11 cellular contexts compared by ENCODE assay signal in the genomic region with DNA sequence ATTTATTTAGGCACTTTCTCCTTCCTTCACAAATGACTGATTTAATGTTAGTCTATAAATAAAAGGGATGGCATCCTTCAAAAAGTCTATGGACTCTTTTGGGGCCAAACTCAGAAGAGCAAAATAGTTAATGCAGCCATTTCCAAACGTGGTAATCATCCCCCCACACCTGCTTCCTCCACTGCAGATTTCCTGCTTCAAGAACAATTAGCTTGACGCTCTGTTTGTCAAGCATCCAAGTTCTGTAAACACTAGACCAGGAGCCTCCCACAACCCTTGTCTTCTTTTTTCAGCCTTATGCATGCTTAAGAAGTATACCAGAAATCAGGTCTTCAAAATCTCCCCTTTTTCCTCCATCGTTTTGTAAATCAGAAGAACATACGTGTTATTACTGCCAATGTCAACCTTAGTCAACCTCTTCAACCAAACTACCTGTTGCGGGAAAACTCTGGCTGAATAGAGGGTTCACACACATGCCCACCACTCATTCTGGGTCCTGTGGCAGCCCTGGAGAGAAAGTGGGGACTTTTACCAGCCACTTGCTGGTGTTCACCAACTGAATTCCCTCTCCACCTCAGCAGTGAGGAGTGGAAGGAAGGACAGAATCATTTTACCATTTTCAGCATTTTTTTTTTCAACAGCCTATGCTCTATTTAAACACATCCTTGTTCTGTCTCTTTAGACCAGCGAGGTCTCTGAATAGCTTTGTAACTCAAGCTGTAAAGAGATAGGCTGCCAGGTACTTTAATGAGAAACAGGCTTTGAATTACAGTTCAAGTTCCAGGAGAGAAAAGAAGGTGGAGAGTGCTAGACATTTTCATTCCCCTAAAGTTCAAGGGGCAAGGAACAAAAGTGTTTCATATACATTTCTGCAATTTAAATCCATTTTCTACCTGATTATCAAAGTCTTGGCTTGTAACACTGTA. TPM values are rescaled to one million over a fixed set of nuclear protein-coding genes. Genes with fewer than 3 reads are reported as not detected.
A peak's percentile ranks its signal among the peaks of the same experiment; 100 is the strongest.
DNase-seq lines count a peak whose midpoint lies in the region; ATAC-seq and TF ChIP-seq lines count a peak whose summit lies in the region.
"Had no signal": no experiment of that assay in that cellular context is flagged by ENCODE, and none has a peak within 500 bp of the region (broad histone marks: within the 10 kb centered on the region; RNA-seq: fewer than 3 reads in every experiment).

No MANE protein-coding gene starts in this region.

- H3F3A ChIP-seq in GM23338 (replicated peaks; ENCODE audit: low read depth): no peaks in the 10 kb centered on the region

- H3K4me1 Mint-ChIP-seq in GM23338 (peaks cover 51% of the 10 kb centered on the region), glutamatergic neuron (ENCODE audit: low read depth, unreplicated experiment) (peaks cover 22% of the 10 kb centered on the region)

- peak overlapping the region; percentile 59 for H3K4me2 ChIP-seq in GM23338

- H3K79me2 ChIP-seq in GM23338 (replicated peaks; ENCODE audit: insufficient read depth): peaks cover 20% of the 10 kb centered on the region; the same call in 1 of the 2 replicates

- no peak overlapping the region for H2AFZ ChIP-seq in GM23338

- H3K36me3 Mint-ChIP-seq in GM23338 (ENCODE audit: low read depth): peaks cover 28% of the 10 kb centered on the region
- no peaks in the 10 kb centered on the region for H3K36me3 Mint-ChIP-seq in glutamatergic neuron (ENCODE audit: unreplicated experiment)
- H3K36me3 Mint-ChIP-seq: activated naive CD8-positive, alpha-beta T cell treated with anti-CD3 and anti-CD28 coated beads for 36 hours; CD4-positive, alpha-beta memory T cell had no signal

- H3K4me1 ChIP-seq in GM23338 (ENCODE audit: insufficient read depth) (peaks cover 49% of the 10 kb centered on the region), rectal smooth muscle tissue (ENCODE audit: control insufficient read depth, insufficient read depth, low read length) (peaks cover 25% of the 10 kb centered on the region)
- peaks cover 4% of the 10 kb centered on the region for H3K4me1 ChIP-seq in effector memory CD4-positive, alpha-beta T cell (ENCODE audit: control insufficient read depth, insufficient read depth, low read length, poor library complexity, severe bottlenecking)

- H3K27me3 ChIP-seq in GM23338 (ENCODE audit: insufficient read depth) (no peaks in the 10 kb centered on the region), rectal smooth muscle tissue (ENCODE audit: control insufficient read depth, insufficient read depth, low read length) (no peaks in the 10 kb centered on the region)
- H3K27me3 ChIP-seq in effector memory CD4-positive, alpha-beta T cell (replicated peaks; ENCODE audit: control insufficient read depth, insufficient read depth, low read length, poor library complexity, severe bottlenecking): peaks cover 2% of the 10 kb centered on the region

- no peaks in the 10 kb centered on the region for H3K9me2 ChIP-seq in GM23338 (ENCODE audit: insufficient read depth)

- peak overlapping the region; percentile 61 for H3K27ac Mint-ChIP-seq in GM23338
- no peak overlapping the region for H3K27ac Mint-ChIP-seq in glutamatergic neuron (ENCODE audit: unreplicated experiment)
- H3K27ac Mint-ChIP-seq: activated naive CD8-positive, alpha-beta T cell treated with anti-CD3 and anti-CD28 coated beads for 36 hours had no signal

- no peaks in the 10 kb centered on the region for H3K9me3 ChIP-seq in effector memory CD4-positive, alpha-beta T cell (ENCODE audit: control insufficient read depth, low read length)

- H3K36me3 ChIP-seq in GM23338 (ENCODE audit: insufficient read depth) (no peaks in the 10 kb centered on the region), rectal smooth muscle tissue (ENCODE audit: control insufficient read depth, insufficient read depth, low read length) (peaks cover 13% of the 10 kb centered on the region)
- H3K36me3 ChIP-seq in effector memory CD4-positive, alpha-beta T cell (ENCODE audit: control insufficient read depth, insufficient read depth, low read length): no peaks in the 10 kb centered on the region

- H3K4me3 ChIP-seq in GM23338 (0 out of 2 replicates have a peak overlapping the region, but pooled peaks have one; percentile 16), rectal smooth muscle tissue (ENCODE audit: low read length) (no peak overlapping the region)
- no peak overlapping the region for H3K4me3 ChIP-seq in effector memory CD4-positive, alpha-beta T cell (ENCODE audit: insufficient read depth, low read depth, low read length, poor library complexity, severe bottlenecking)

- peaks cover 6% of the 10 kb centered on the region for H3K27me3 Mint-ChIP-seq in GM23338 (ENCODE audit: insufficient read depth, low read depth, poor library complexity)
- H3K27me3 Mint-ChIP-seq in glutamatergic neuron (ENCODE audit: unreplicated experiment): no peaks in the 10 kb centered on the region

- H3K4me3 Mint-ChIP-seq in GM23338: no peak overlapping the region
- H3K4me3 Mint-ChIP-seq in glutamatergic neuron (ENCODE audit: unreplicated experiment): no peak overlapping the region
- H3K4me3 Mint-ChIP-seq: activated naive CD8-positive, alpha-beta T cell treated with anti-CD3 and anti-CD28 coated beads for 36 hours; CD4-positive, alpha-beta memory T cell had no signal

- DNase-seq in GM23338 (ENCODE audit: low spot score): no peak
- peak; percentile 84 for DNase-seq in NCI-H69 (lab: John Stamatoyannopoulos, UW)
- DNase-seq in globus pallidus (ENCODE audit: low spot score): peak; percentile 36
- no peak for DNase-seq in glutamatergic neuron
- no peak for DNase-seq in effector memory CD4-positive, alpha-beta T cell
- DNase-seq in Ammon's horn (ENCODE audit: low spot score): no peak
- DNase-seq: activated CD4-positive, alpha-beta T cell treated with anti-CD3 and anti-CD28 coated beads for 4 hours; activated naive CD8-positive, alpha-beta T cell treated with anti-CD3 and anti-CD28 coated beads for 36 hours; CD4-positive, alpha-beta memory T cell had no signal

- no peaks in the 10 kb centered on the region for H4K20me1 ChIP-seq in GM23338 (replicated peaks; ENCODE audit: insufficient read depth)

- H3K9ac ChIP-seq in rectal smooth muscle tissue (ENCODE audit: low read length): no peak overlapping the region

- H3K27ac ChIP-seq in GM23338 (ENCODE audit: low read depth) (peak overlapping the region; percentile 60; the same call in 1 of the 2 replicates), rectal smooth muscle tissue (ENCODE audit: low read depth, low read length) (peak overlapping the region; percentile 38)
- H3K27ac ChIP-seq in effector memory CD4-positive, alpha-beta T cell (ENCODE audit: insufficient read depth, low read length, poor library complexity, severe bottlenecking): no peak overlapping the region

- ATAC-seq in GM23338 (peak; percentile 63), HG03095 (IDR thresholded peaks at IDR 0.05; ENCODE audit: unreplicated experiment) (no peak)

- H3K9me3 Mint-ChIP-seq in GM23338 (no peaks in the 10 kb centered on the region), glutamatergic neuron (ENCODE audit: unreplicated experiment) (peaks cover 3% of the 10 kb centered on the region)
- H3K9me3 Mint-ChIP-seq: activated naive CD8-positive, alpha-beta T cell treated with anti-CD3 and anti-CD28 coated beads for 36 hours had no signal

- TF ChIP-seq CTCF in GM23338 (conservative IDR thresholded peaks at IDR 0.05; ENCODE audit: low read depth in 2 of 2): no peak
- no peak for TF ChIP-seq CTCF in glutamatergic neuron (IDR thresholded peaks at IDR 0.05; ENCODE audit: partially characterized antibody, unreplicated experiment)

TF ChIP-seq in GM23338, 12 proteins besides CTCF, POLR2A, EP300 and RAD21 (continues in another document):
- TF ChIP-seq, protein P1, sequence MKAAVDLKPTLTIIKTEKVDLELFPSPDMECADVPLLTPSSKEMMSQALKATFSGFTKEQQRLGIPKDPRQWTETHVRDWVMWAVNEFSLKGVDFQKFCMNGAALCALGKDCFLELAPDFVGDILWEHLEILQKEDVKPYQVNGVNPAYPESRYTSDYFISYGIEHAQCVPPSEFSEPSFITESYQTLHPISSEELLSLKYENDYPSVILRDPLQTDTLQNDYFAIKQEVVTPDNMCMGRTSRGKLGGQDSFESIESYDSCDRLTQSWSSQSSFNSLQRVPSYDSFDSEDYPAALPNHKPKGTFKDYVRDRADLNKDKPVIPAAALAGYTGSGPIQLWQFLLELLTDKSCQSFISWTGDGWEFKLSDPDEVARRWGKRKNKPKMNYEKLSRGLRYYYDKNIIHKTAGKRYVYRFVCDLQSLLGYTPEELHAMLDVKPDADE (IDR thresholded peaks at IDR 0.05): no peak
- TF ChIP-seq NANOG (IDR thresholded peaks at IDR 0.05; ENCODE audit: borderline replicate concordance) (no peak), CREB1 (CRISPR knock-in tag; IDR thresholded peaks at IDR 0.05; ENCODE audit: low read depth) (no peak), JUNB (IDR thresholded peaks at IDR 0.05; ENCODE audit: unreplicated experiment) (no peak), STAT1 (IDR thresholded peaks at IDR 0.05; ENCODE audit: unreplicated experiment) (no peak), EZH2 (IDR thresholded peaks at IDR 0.05; ENCODE audit: low read depth, unreplicated experiment) (no peak)
- TF ChIP-seq, protein P2, sequence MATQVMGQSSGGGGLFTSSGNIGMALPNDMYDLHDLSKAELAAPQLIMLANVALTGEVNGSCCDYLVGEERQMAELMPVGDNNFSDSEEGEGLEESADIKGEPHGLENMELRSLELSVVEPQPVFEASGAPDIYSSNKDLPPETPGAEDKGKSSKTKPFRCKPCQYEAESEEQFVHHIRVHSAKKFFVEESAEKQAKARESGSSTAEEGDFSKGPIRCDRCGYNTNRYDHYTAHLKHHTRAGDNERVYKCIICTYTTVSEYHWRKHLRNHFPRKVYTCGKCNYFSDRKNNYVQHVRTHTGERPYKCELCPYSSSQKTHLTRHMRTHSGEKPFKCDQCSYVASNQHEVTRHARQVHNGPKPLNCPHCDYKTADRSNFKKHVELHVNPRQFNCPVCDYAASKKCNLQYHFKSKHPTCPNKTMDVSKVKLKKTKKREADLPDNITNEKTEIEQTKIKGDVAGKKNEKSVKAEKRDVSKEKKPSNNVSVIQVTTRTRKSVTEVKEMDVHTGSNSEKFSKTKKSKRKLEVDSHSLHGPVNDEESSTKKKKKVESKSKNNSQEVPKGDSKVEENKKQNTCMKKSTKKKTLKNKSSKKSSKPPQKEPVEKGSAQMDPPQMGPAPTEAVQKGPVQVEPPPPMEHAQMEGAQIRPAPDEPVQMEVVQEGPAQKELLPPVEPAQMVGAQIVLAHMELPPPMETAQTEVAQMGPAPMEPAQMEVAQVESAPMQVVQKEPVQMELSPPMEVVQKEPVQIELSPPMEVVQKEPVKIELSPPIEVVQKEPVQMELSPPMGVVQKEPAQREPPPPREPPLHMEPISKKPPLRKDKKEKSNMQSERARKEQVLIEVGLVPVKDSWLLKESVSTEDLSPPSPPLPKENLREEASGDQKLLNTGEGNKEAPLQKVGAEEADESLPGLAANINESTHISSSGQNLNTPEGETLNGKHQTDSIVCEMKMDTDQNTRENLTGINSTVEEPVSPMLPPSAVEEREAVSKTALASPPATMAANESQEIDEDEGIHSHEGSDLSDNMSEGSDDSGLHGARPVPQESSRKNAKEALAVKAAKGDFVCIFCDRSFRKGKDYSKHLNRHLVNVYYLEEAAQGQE (IDR thresholded peaks at IDR 0.05; ENCODE audit: unreplicated experiment): no peak

RNA-seq across cellular contexts. Expression of a gene that starts 39.1 kb away (rescaled TPM):
- total RNA-seq in GM23338 (2014; rRNA removed; shearing (Covaris generic)): 8.3 and 10.9 TPM in 2 replicates
- 5.5 and 5.7 TPM in 2 replicates for polyA plus RNA-seq in GM23338 (2016; fragmentation: Nextera tagmentation; extraction: Ambion mirVana)
- 51.1 TPM for total RNA-seq in glutamatergic neuron (ENCODE audit: unreplicated experiment)

Comparison
In these comparisons a context has a peak if more than half of its experiments do, and no peak if none do; other contexts are left out.
1. DNase-seq: peak in NCI-H69 (single experiment) and globus pallidus (single experiment); none in GM23338 (single experiment), glutamatergic neuron (single experiment), effector memory CD4-positive, alpha-beta T cell (0 of 3) and Ammon's horn (single experiment).